ENCODE assay signal across 12 cellular contexts in genomic region chr1:89873757-89874156, GRCh38. TPM values are rescaled to one million over a fixed set of nuclear protein-coding genes. Genes with fewer than 3 reads are reported as not detected.
DNase-seq lines count a peak whose midpoint lies in the region; ATAC-seq and TF ChIP-seq lines count a peak whose summit lies in the region.
"Had no signal": no experiment of that assay in that cellular context is flagged by ENCODE, and none has a peak within 500 bp of the region (broad histone marks: within the 10 kb centered on the region; RNA-seq: fewer than 3 reads in every experiment).

No MANE protein-coding gene starts in this region.

- no peaks in the 10 kb centered on the region for H3K27me3 ChIP-seq in right atrium auricular region
- no peaks in the 10 kb centered on the region for H3K27me3 ChIP-seq in adipocyte (replicated peaks; ENCODE audit: control insufficient read depth, insufficient read depth, low read length)
- H3K27me3 ChIP-seq in heart right ventricle = no peaks in the 10 kb centered on the region
- H3K27me3 ChIP-seq in upper lobe of right lung = no peaks in the 10 kb centered on the region
- H3K27me3 ChIP-seq: thyroid gland had no signal

- DNase-seq in Right ventricle myocardium superior (no peak), right atrium auricular region (ENCODE audit: low spot score) (no peak), adipocyte (ENCODE audit: low read depth) (peak; percentile 33), heart right ventricle (no peak), stromal cell of bone marrow (ENCODE audit: low read depth) (peak; percentile 79), SW480 (ENCODE audit: low spot score) (no peak), upper lobe of right lung (no peak)
- DNase-seq: anterior cingulate cortex; head of caudate nucleus; stimulated activated CD4-positive, alpha-beta T cell treated with anti-CD3 and anti-CD28 coated beads, Interleukin-4, amount 100 ng/mL, for 24 hours; thyroid gland had no signal

- TF ChIP-seq CTCF in right atrium auricular region (IDR thresholded peaks at IDR 0.05) (no peak), heart right ventricle (IDR thresholded peaks at IDR 0.05) (no peak), upper lobe of right lung (IDR thresholded peaks at IDR 0.05) (no peak)

- 5 to 10% methylated on average over 3 of the region's 3 CpGs for WGBS in heart right ventricle, 2 donors

- H3K4me1 ChIP-seq in right atrium auricular region (peaks cover 0 to 42% of the 10 kb centered on the region in 2 donors), adipocyte (ENCODE audit: control insufficient read depth, insufficient read depth, low read length) (no peaks in the 10 kb centered on the region), heart right ventricle (peaks cover 2 to 47% (median 25%) of the 10 kb centered on the region in 9 donors), upper lobe of right lung (no peaks in the 10 kb centered on the region)

- no peaks in the 10 kb centered on the region for H3K9me3 ChIP-seq in right atrium auricular region
- H3K9me3 ChIP-seq in adipocyte (ENCODE audit: control insufficient read depth, low read length) = no peaks in the 10 kb centered on the region
- H3K9me3 ChIP-seq in heart right ventricle = no peaks in the 10 kb centered on the region
- H3K9me3 ChIP-seq in upper lobe of right lung = no peaks in the 10 kb centered on the region
- H3K9me3 ChIP-seq: thyroid gland had no signal

- peak; percentile 58 for ATAC-seq in Right ventricle myocardium superior (ENCODE audit: poor library complexity)
- ATAC-seq in heart right ventricle = peak in 7 of 8 donors; percentile 51 to 85 (median 70)
- no peak for ATAC-seq in upper lobe of right lung
- no peak for ATAC-seq in GM18868 (IDR thresholded peaks at IDR 0.05; ENCODE audit: unreplicated experiment)

- no peak overlapping the region for H3K9ac ChIP-seq in adipocyte (ENCODE audit: low read length)

- H3K36me3 ChIP-seq in right atrium auricular region (peaks cover 10% of the 10 kb centered on the region), adipocyte (ENCODE audit: control insufficient read depth, insufficient read depth, low read length, severe bottlenecking) (peaks cover 7% of the 10 kb centered on the region), heart right ventricle (peaks cover 0 to 18% (median 0%) of the 10 kb centered on the region in 9 donors), upper lobe of right lung (no peaks in the 10 kb centered on the region)
- H3K36me3 ChIP-seq: thyroid gland had no signal

- peak overlapping the region in 1 of 2 donors; percentile 29 for H3K27ac ChIP-seq in right atrium auricular region
- peak overlapping the region in 2 of 10 donors; percentile 32 to 46 for H3K27ac ChIP-seq in heart right ventricle
- H3K27ac ChIP-seq in upper lobe of right lung = no peak overlapping the region
- H3K27ac ChIP-seq: thyroid gland had no signal

- intact Hi-C loops in Right ventricle myocardium superior (cut with DNase I) = no loop called here
- intact Hi-C loops in heart right ventricle (cut with DNase I) = no loop called here
- intact Hi-C loops in upper lobe of right lung (cut with DNase I) = no loop called here

- H3K4me3 ChIP-seq in right atrium auricular region (no peak overlapping the region), adipocyte (ENCODE audit: low read length) (no peak overlapping the region), heart right ventricle (no peak overlapping the region), upper lobe of right lung (no peak overlapping the region)
- H3K4me3 ChIP-seq: thyroid gland had no signal

RNA-seq across cellular contexts. Expression of gene LRRC8D, which starts 52.9 kb away (rescaled TPM):
- total RNA-seq in Right ventricle myocardium superior (5.1 TPM), right atrium auricular region (10 to 100 TPM in 1 of 2 donors, 1 to 10 TPM in 1; 9.0 to 10.9 TPM), heart right ventricle (1 to 10 TPM; 5.1 to 8.2 (median 6.6) TPM), upper lobe of right lung (17.0 TPM)
- polyA plus RNA-seq in heart right ventricle = 10 to 100 TPM in 1 of 2 donors, 1 to 10 TPM in 1; 3.0 to 11.0 TPM

Comparison
In these comparisons a context has a peak if more than half of its experiments do, and no peak if none do; other contexts are left out.
1. ATAC-seq: peak in Right ventricle myocardium superior (single experiment) and heart right ventricle (7 of 8); none in upper lobe of right lung (single experiment) and GM18868 (single experiment).
2. DNase-seq: peak in adipocyte (single experiment) and stromal cell of bone marrow (single experiment); none in Right ventricle myocardium superior (single experiment), right atrium auricular region (single experiment), heart right ventricle (0 of 2), SW480 (single experiment) and upper lobe of right lung (single experiment).